Comparison of ENCODE assay signal across 1 cellular context in genomic region chrX:7132335-7133035, GRCh38.
TF ChIP-seq lines count a peak whose summit lies in the region.

No MANE protein-coding gene starts in this region.

TF ChIP-seq in GM23338, 12 proteins besides CTCF, POLR2A, EP300 and RAD21 (continued from another document):
- no peak for TF ChIP-seq ZNF462 (CRISPR knock-in tag; IDR thresholded peaks at IDR 0.05)
- no peak for TF ChIP-seq ZNF114 (CRISPR knock-in tag; IDR thresholded peaks at IDR 0.05)
- TF ChIP-seq EZH2 (IDR thresholded peaks at IDR 0.05; ENCODE audit: low read depth, unreplicated experiment): no peak
- no peak for TF ChIP-seq EZH2phosphoT487 (IDR thresholded peaks at IDR 0.05; ENCODE audit: unreplicated experiment)
- TF ChIP-seq ETS1 (IDR thresholded peaks at IDR 0.05): no peak
- no peak for TF ChIP-seq STAT1 (IDR thresholded peaks at IDR 0.05; ENCODE audit: unreplicated experiment)
- TF ChIP-seq NANOG (IDR thresholded peaks at IDR 0.05; ENCODE audit: borderline replicate concordance): no peak
- TF ChIP-seq CREB1 (CRISPR knock-in tag; IDR thresholded peaks at IDR 0.05; ENCODE audit: low read depth): no peak
- TF ChIP-seq REST (IDR thresholded peaks at IDR 0.05; ENCODE audit: unreplicated experiment): no peak
